Comparison of ENCODE assay signal across 39 cellular contexts in the genomic region with DNA sequence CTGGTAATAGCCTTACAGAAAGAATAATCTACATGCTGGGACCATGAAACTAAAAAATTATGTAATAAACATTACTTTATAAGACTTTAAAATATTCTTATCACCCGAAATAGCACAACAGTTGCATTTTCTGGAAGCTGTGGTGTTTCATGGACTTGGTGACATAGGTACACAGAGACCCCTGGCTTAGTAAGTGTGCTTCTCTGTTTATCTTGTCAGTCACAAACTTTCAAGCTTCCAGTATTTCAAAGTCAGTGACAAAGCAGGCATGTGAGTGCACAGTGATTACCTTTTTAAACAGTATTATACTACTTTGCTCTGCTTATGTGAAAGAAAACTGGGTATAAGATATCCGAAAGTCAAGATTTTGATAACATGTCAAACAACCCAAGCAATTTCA.
"Had no signal": no experiment of that assay in that cellular context is flagged by ENCODE, and none has a peak within 500 bp of the region (broad histone marks: within the 10 kb centered on the region; RNA-seq: fewer than 3 reads in every experiment).

No MANE protein-coding gene starts in this region.

- H3K9me3 Mint-ChIP-seq: activated naive CD4-positive, alpha-beta T cell treated with anti-CD3 and anti-CD28 coated beads for 36 hours; activated naive CD4-positive, alpha-beta T cell treated with anti-CD3 and anti-CD28 coated beads, Interleukin-2, amount 10 ng/mL, durations not matched to agents 7 days and 5 days; activated naive CD4-positive, alpha-beta T cell treated with anti-CD3 and anti-CD28 coated beads, Interleukin-2, amount 50 U/mL, for 24 hours; activated naive CD4-positive, alpha-beta T cell treated with anti-CD3 and anti-CD28 coated beads, Interleukin-2, amount 50 U/mL, for 72 hours; activated naive CD8-positive, alpha-beta T cell treated with anti-CD3 and anti-CD28 coated beads for 36 hours; activated naive CD8-positive, alpha-beta T cell treated with anti-CD3 and anti-CD28 coated beads, Interleukin-2, amount 10 ng/mL, durations not matched to agents 7 days and 5 days; activated naive CD8-positive, alpha-beta T cell treated with anti-CD3 and anti-CD28 coated beads, Interleukin-2, amount 50 U/mL, for 24 hours; activated T-cell treated with anti-CD3 and anti-CD28 coated beads, Interleukin-2, amount 50 U/mL, for 24 hours; activated T-cell treated with anti-CD3 and anti-CD28 coated beads, Interleukin-2, amount 50 U/mL, for 4 hours; activated T-cell treated with anti-CD3 and anti-CD28 coated beads, Interleukin-2, amount 50 U/mL, for 72 hours; activated T-helper 1 cell treated with anti-CD3 and anti-CD28 coated beads, Interleukin-12 subunit alpha, Interleukin-12 subunit beta, Interleukin-2, Interleukin-4 antibody, amounts not matched to agents 30 ng/mL and 10 ng/mL and 1 ng/mL, durations not matched to agents 14 hours and 24 hours and 36 hours; activated T-helper 17 cell treated with anti-CD3 and anti-CD28 coated beads, Interleukin-2, amount 50 U/mL, for 72 hours; activated T-helper 2 cell treated with anti-CD3 and anti-CD28 coated beads, Interferon-gamma antibody, Interleukin-2, Interleukin-4, amounts not matched to agents 10 μg/mL and 5 μg/mL and 100 μg/mL, durations not matched to agents 14 hours and 24 hours and 36 hours; brain; central memory CD8-positive, alpha-beta T cell had no signal

- H3K27ac ChIP-seq: adrenal gland, ascending aorta, brain microvascular endothelial cell, breast epithelium, cardiac muscle cell had no signal

- H3K4me3 Mint-ChIP-seq: activated naive CD4-positive, alpha-beta T cell treated with anti-CD3 and anti-CD28 coated beads for 36 hours; activated naive CD4-positive, alpha-beta T cell treated with anti-CD3 and anti-CD28 coated beads, Interleukin-2, amount 10 ng/mL, durations not matched to agents 7 days and 5 days; activated naive CD4-positive, alpha-beta T cell treated with anti-CD3 and anti-CD28 coated beads, Interleukin-2, amount 50 U/mL, for 24 hours; activated naive CD8-positive, alpha-beta T cell; activated naive CD8-positive, alpha-beta T cell treated with anti-CD3 and anti-CD28 coated beads for 36 hours; activated naive CD8-positive, alpha-beta T cell treated with anti-CD3 and anti-CD28 coated beads, Interleukin-2, amount 10 ng/mL, durations not matched to agents 7 days and 5 days; activated naive CD8-positive, alpha-beta T cell treated with anti-CD3 and anti-CD28 coated beads, Interleukin-2, amount 50 U/mL, for 24 hours; activated T-cell treated with anti-CD3 and anti-CD28 coated beads, Interleukin-2, amount 50 U/mL, for 24 hours; activated T-cell treated with anti-CD3 and anti-CD28 coated beads, Interleukin-2, amount 50 U/mL, for 4 hours; activated T-cell treated with anti-CD3 and anti-CD28 coated beads, Interleukin-2, amount 50 U/mL, for 72 hours; activated T-helper 1 cell treated with anti-CD3 and anti-CD28 coated beads, Interleukin-12 subunit alpha, Interleukin-12 subunit beta, Interleukin-2, Interleukin-4 antibody, amounts not matched to agents 30 ng/mL and 10 ng/mL and 1 ng/mL, durations not matched to agents 14 hours and 24 hours and 36 hours; activated T-helper 17 cell treated with anti-CD3 and anti-CD28 coated beads, Interleukin-2, amount 50 U/mL, for 72 hours; brain; central memory CD8-positive, alpha-beta T cell had no signal

- FAIRE-seq: astrocyte, bronchial epithelial cell had no signal

- H3K4me1 ChIP-seq: adrenal gland, breast epithelium had no signal

- H3K4me3 ChIP-seq: adrenal gland, ascending aorta, body of pancreas, breast epithelium, cardiac muscle cell had no signal

- H3K27me3 Mint-ChIP-seq: activated naive CD4-positive, alpha-beta T cell treated with anti-CD3 and anti-CD28 coated beads, Interleukin-2, amount 10 ng/mL, durations not matched to agents 7 days and 5 days; activated naive CD4-positive, alpha-beta T cell treated with anti-CD3 and anti-CD28 coated beads, Interleukin-2, amount 50 U/mL, for 24 hours; activated naive CD8-positive, alpha-beta T cell; activated naive CD8-positive, alpha-beta T cell treated with anti-CD3 and anti-CD28 coated beads for 36 hours; activated naive CD8-positive, alpha-beta T cell treated with anti-CD3 and anti-CD28 coated beads, Interleukin-2, amount 10 ng/mL, durations not matched to agents 7 days and 5 days; activated naive CD8-positive, alpha-beta T cell treated with anti-CD3 and anti-CD28 coated beads, Interleukin-2, amount 50 U/mL, for 24 hours; activated T-cell treated with anti-CD3 and anti-CD28 coated beads, Interleukin-2, amount 50 U/mL, for 24 hours; activated T-helper 17 cell treated with anti-CD3 and anti-CD28 coated beads, Interleukin-2, amount 50 U/mL, for 72 hours; brain; central memory CD8-positive, alpha-beta T cell had no signal

- ATAC-seq: activated naive CD4-positive, alpha-beta T cell treated with anti-CD3 and anti-CD28 coated beads, Interleukin-2, amount 50 U/mL, for 72 hours; activated naive CD8-positive, alpha-beta T cell treated with anti-CD3 and anti-CD28 coated beads, Interleukin-2, amount 50 U/mL, for 24 hours; activated T-cell treated with anti-CD3 and anti-CD28 coated beads, Interleukin-2, amount 50 U/mL, for 4 hours; activated T-cell treated with anti-CD3 and anti-CD28 coated beads, Interleukin-2, amount 50 U/mL, for 72 hours; activated T-helper 17 cell treated with anti-CD3 and anti-CD28 coated beads, Interleukin-2, amount 50 U/mL, for 72 hours; body of pancreas had no signal

- H3K9me3 ChIP-seq: adrenal gland, ascending aorta, body of pancreas, breast epithelium had no signal

- H3K36me3 Mint-ChIP-seq: activated naive CD4-positive, alpha-beta T cell treated with anti-CD3 and anti-CD28 coated beads, Interleukin-2, amount 10 ng/mL, durations not matched to agents 7 days and 5 days; activated naive CD4-positive, alpha-beta T cell treated with anti-CD3 and anti-CD28 coated beads, Interleukin-2, amount 50 U/mL, for 72 hours had no signal

- H3K27ac Mint-ChIP-seq: activated naive CD4-positive, alpha-beta T cell treated with anti-CD3 and anti-CD28 coated beads for 36 hours; activated naive CD4-positive, alpha-beta T cell treated with anti-CD3 and anti-CD28 coated beads, Interleukin-2, amount 10 ng/mL, durations not matched to agents 7 days and 5 days; activated naive CD4-positive, alpha-beta T cell treated with anti-CD3 and anti-CD28 coated beads, Interleukin-2, amount 50 U/mL, for 24 hours; activated naive CD4-positive, alpha-beta T cell treated with anti-CD3 and anti-CD28 coated beads, Interleukin-2, amount 50 U/mL, for 72 hours; activated naive CD8-positive, alpha-beta T cell; activated naive CD8-positive, alpha-beta T cell treated with anti-CD3 and anti-CD28 coated beads for 36 hours; activated naive CD8-positive, alpha-beta T cell treated with anti-CD3 and anti-CD28 coated beads, Interleukin-2, amount 10 ng/mL, durations not matched to agents 7 days and 5 days; activated naive CD8-positive, alpha-beta T cell treated with anti-CD3 and anti-CD28 coated beads, Interleukin-2, amount 50 U/mL, for 24 hours; activated T-cell treated with anti-CD3 and anti-CD28 coated beads, Interleukin-2, amount 50 U/mL, for 24 hours; activated T-cell treated with anti-CD3 and anti-CD28 coated beads, Interleukin-2, amount 50 U/mL, for 72 hours; activated T-helper 1 cell treated with anti-CD3 and anti-CD28 coated beads, Interleukin-12 subunit alpha, Interleukin-12 subunit beta, Interleukin-2, Interleukin-4 antibody, amounts not matched to agents 30 ng/mL and 10 ng/mL and 1 ng/mL, durations not matched to agents 14 hours and 24 hours and 36 hours; activated T-helper 17 cell treated with anti-CD3 and anti-CD28 coated beads, Interleukin-2, amount 50 U/mL, for 72 hours; activated T-helper 2 cell treated with anti-CD3 and anti-CD28 coated beads, Interferon-gamma antibody, Interleukin-2, Interleukin-4, amounts not matched to agents 10 μg/mL and 5 μg/mL and 100 μg/mL, durations not matched to agents 14 hours and 24 hours and 36 hours; brain had no signal

- DNase-seq: activated effector memory CD4-positive, alpha-beta T cell treated with anti-CD3 and anti-CD28 coated beads, Interleukin-2, amount 50 U/mL, for 16 hours; activated effector memory CD4-positive, alpha-beta T cell treated with Interleukin-2 at 50 U/mL for 16 hours; activated gamma-delta T cell; activated gamma-delta T cell treated with Interleukin-2 at 50 U/mL for 16 hours; activated naive CD4-positive, alpha-beta T cell; activated naive CD4-positive, alpha-beta T cell treated with anti-CD3 and anti-CD28 coated beads for 36 hours; activated naive CD4-positive, alpha-beta T cell treated with anti-CD3 and anti-CD28 coated beads, Interleukin-2, amount 10 ng/mL, durations not matched to agents 7 days and 5 days; activated naive CD4-positive, alpha-beta T cell treated with anti-CD3 and anti-CD28 coated beads, Interleukin-2, amount 50 U/mL, for 16 hours; activated naive CD4-positive, alpha-beta T cell treated with Interleukin-2 at 50 U/mL for 16 hours; activated naive CD8-positive, alpha-beta T cell treated with anti-CD3 and anti-CD28 coated beads for 36 hours; activated naive CD8-positive, alpha-beta T cell treated with anti-CD3 and anti-CD28 coated beads, Interleukin-2, amount 10 ng/mL, durations not matched to agents 7 days and 5 days; activated naive CD8-positive, alpha-beta T cell treated with anti-CD3 and anti-CD28 coated beads, Interleukin-2, amount 50 U/mL, for 24 hours; activated T-cell treated with anti-CD3 and anti-CD28 coated beads, Interleukin-2, amount 50 U/mL, for 24 hours; activated T-cell treated with anti-CD3 and anti-CD28 coated beads, Interleukin-2, amount 50 U/mL, for 4 hours; activated T-cell treated with anti-CD3 and anti-CD28 coated beads, Interleukin-2, amount 50 U/mL, for 48 hours; activated T-cell treated with anti-CD3 and anti-CD28 coated beads, Interleukin-2, amount 50 U/mL, for 72 hours; adrenal gland; amniotic stem cell; amygdala; anterior cingulate cortex; aorta; body of pancreas; brain microvascular endothelial cell; caudate nucleus; central memory CD4-positive, alpha-beta T cell; cerebellar nuclear complex had no signal

- H3K27me3 ChIP-seq: adrenal gland, ascending aorta, body of pancreas, brain microvascular endothelial cell, breast epithelium, cardiac muscle cell had no signal

- H3K36me3 ChIP-seq: adrenal gland, ascending aorta, breast epithelium, cardiac muscle cell had no signal

- H3K4me1 Mint-ChIP-seq: activated naive CD4-positive, alpha-beta T cell treated with anti-CD3 and anti-CD28 coated beads, Interleukin-2, amount 10 ng/mL, durations not matched to agents 7 days and 5 days; activated naive CD4-positive, alpha-beta T cell treated with anti-CD3 and anti-CD28 coated beads, Interleukin-2, amount 50 U/mL, for 24 hours; activated naive CD8-positive, alpha-beta T cell treated with anti-CD3 and anti-CD28 coated beads for 36 hours; activated naive CD8-positive, alpha-beta T cell treated with anti-CD3 and anti-CD28 coated beads, Interleukin-2, amount 10 ng/mL, durations not matched to agents 7 days and 5 days; activated naive CD8-positive, alpha-beta T cell treated with anti-CD3 and anti-CD28 coated beads, Interleukin-2, amount 50 U/mL, for 24 hours; activated T-helper 17 cell treated with anti-CD3 and anti-CD28 coated beads, Interleukin-2, amount 50 U/mL, for 72 hours; central memory CD8-positive, alpha-beta T cell had no signal
